Comparison of ENCODE assay signal across 8 cellular contexts in the genomic region with DNA sequence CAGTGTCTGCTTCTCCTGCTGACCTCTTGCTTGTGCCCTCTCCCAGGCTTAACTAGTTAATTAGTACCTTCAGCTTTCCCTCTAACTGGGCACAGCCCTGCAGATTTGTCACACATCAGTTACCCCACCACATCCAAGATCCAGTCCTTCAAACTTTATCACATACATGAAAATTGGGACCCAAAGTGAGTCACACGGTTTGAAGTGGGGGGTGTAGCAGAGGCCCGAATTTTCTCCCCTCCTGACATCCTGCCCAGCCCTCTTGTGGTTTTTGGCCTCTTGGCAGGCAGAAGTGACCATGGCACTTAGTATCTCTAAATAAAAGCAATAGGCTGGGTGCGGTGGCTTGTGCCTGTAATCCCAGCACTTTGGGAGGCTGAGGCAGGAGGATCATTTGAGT. TPM values are rescaled to one million over a fixed set of nuclear protein-coding genes. Genes with fewer than 3 reads are reported as not detected.
DNase-seq lines count a peak whose midpoint lies in the region; ATAC-seq lines count a peak whose summit lies in the region.
"Had no signal": no experiment of that assay in that cellular context is flagged by ENCODE, and none has a peak within 500 bp of the region (broad histone marks: within the 10 kb centered on the region; RNA-seq: fewer than 3 reads in every experiment).

No MANE protein-coding gene starts in this region.

- CTCF ChIA-PET in activated naive CD4-positive, alpha-beta T cell treated with anti-CD3 and anti-CD28 coated beads for 36 hours (lab: Charles Lee): interaction anchor here (2.1 to 13.4 kb wide), 4 partner anchors 10 to 51 kb away, joined by 11 to 376 read pairs (median 40); a partner anchor contains a TSS

- H3K9me3 Mint-ChIP-seq in activated naive CD4-positive, alpha-beta T cell treated with anti-CD3 and anti-CD28 coated beads for 36 hours: no peaks in the 10 kb centered on the region
- no peaks in the 10 kb centered on the region for H3K9me3 Mint-ChIP-seq in activated naive CD8-positive, alpha-beta T cell treated with anti-CD3 and anti-CD28 coated beads, Interleukin-2, amount 50 U/mL, for 24 hours
- H3K9me3 Mint-ChIP-seq in stimulated activated memory B cell treated with anti-CD40 and anti-IgM and Interleukin-4, amounts not matched to agents 10 μg/mL and 1 μg/mL and 100 μg/mL, for 72 hours: no peaks in the 10 kb centered on the region

- DNase-seq in activated naive CD4-positive, alpha-beta T cell treated with anti-CD3 and anti-CD28 coated beads for 36 hours: no peak
- no peak for DNase-seq in activated naive CD4-positive, alpha-beta T cell treated with Interleukin-2 at 50 U/mL for 16 hours
- no peak for DNase-seq in activated naive CD8-positive, alpha-beta T cell treated with anti-CD3 and anti-CD28 coated beads, Interleukin-2, amount 50 U/mL, for 24 hours
- no peak for DNase-seq in stimulated activated CD8-positive, alpha-beta memory T cell treated with anti-CD3 and anti-CD28 coated beads, Interleukin-4, amount 100 ng/mL, for 48 hours
- DNase-seq in COLO829 (ENCODE audit: low spot score): no peak
- DNase-seq: activated CD4-positive, alpha-beta T cell treated with anti-CD3 and anti-CD28 coated beads for 48 hours; NCI-H2081 treated with DMSO at 0.1 percent for 48 hours had no signal

- peaks cover 78% of the 10 kb centered on the region for H3K4me1 Mint-ChIP-seq in activated naive CD4-positive, alpha-beta T cell treated with anti-CD3 and anti-CD28 coated beads for 36 hours (ENCODE audit: low read depth)
- H3K4me1 Mint-ChIP-seq in activated naive CD8-positive, alpha-beta T cell treated with anti-CD3 and anti-CD28 coated beads, Interleukin-2, amount 50 U/mL, for 24 hours: peaks cover 77% of the 10 kb centered on the region
- peaks cover 74% of the 10 kb centered on the region for H3K4me1 Mint-ChIP-seq in stimulated activated memory B cell treated with anti-CD40 and anti-IgM and Interleukin-4, amounts not matched to agents 10 μg/mL and 1 μg/mL and 100 μg/mL, for 72 hours

- no peaks in the 10 kb centered on the region for H3K27me3 Mint-ChIP-seq in activated naive CD4-positive, alpha-beta T cell treated with anti-CD3 and anti-CD28 coated beads for 36 hours (ENCODE audit: low read depth)
- no peaks in the 10 kb centered on the region for H3K27me3 Mint-ChIP-seq in activated naive CD8-positive, alpha-beta T cell treated with anti-CD3 and anti-CD28 coated beads, Interleukin-2, amount 50 U/mL, for 24 hours
- H3K27me3 Mint-ChIP-seq in stimulated activated memory B cell treated with anti-CD40 and anti-IgM and Interleukin-4, amounts not matched to agents 10 μg/mL and 1 μg/mL and 100 μg/mL, for 72 hours: no peaks in the 10 kb centered on the region

- H3K36me3 Mint-ChIP-seq in activated naive CD4-positive, alpha-beta T cell treated with anti-CD3 and anti-CD28 coated beads for 36 hours (ENCODE audit: low read depth): peaks cover 42% of the 10 kb centered on the region
- peaks cover 43% of the 10 kb centered on the region for H3K36me3 Mint-ChIP-seq in activated naive CD8-positive, alpha-beta T cell treated with anti-CD3 and anti-CD28 coated beads, Interleukin-2, amount 50 U/mL, for 24 hours (ENCODE audit: low read depth)
- H3K36me3 Mint-ChIP-seq in stimulated activated memory B cell treated with anti-CD40 and anti-IgM and Interleukin-4, amounts not matched to agents 10 μg/mL and 1 μg/mL and 100 μg/mL, for 72 hours: peaks cover 18% of the 10 kb centered on the region

- H3K4me3 Mint-ChIP-seq in activated naive CD4-positive, alpha-beta T cell treated with anti-CD3 and anti-CD28 coated beads for 36 hours: no peak overlapping the region
- H3K4me3 Mint-ChIP-seq in activated naive CD8-positive, alpha-beta T cell treated with anti-CD3 and anti-CD28 coated beads, Interleukin-2, amount 50 U/mL, for 24 hours: peak overlapping the region; percentile 84
- H3K4me3 Mint-ChIP-seq in stimulated activated memory B cell treated with anti-CD40 and anti-IgM and Interleukin-4, amounts not matched to agents 10 μg/mL and 1 μg/mL and 100 μg/mL, for 72 hours: no peak overlapping the region

- intact Hi-C loops in activated naive CD4-positive, alpha-beta T cell treated with anti-CD3 and anti-CD28 coated beads for 36 hours (cut with micrococcal nuclease): no loop called here

- ATAC-seq in activated naive CD8-positive, alpha-beta T cell treated with anti-CD3 and anti-CD28 coated beads, Interleukin-2, amount 50 U/mL, for 24 hours: no peak
- ATAC-seq in stimulated activated memory B cell treated with anti-CD40 and anti-IgM and Interleukin-4, amounts not matched to agents 10 μg/mL and 1 μg/mL and 100 μg/mL, for 72 hours: no peak

- peak overlapping the region; percentile 86 for H3K27ac Mint-ChIP-seq in activated naive CD4-positive, alpha-beta T cell treated with anti-CD3 and anti-CD28 coated beads for 36 hours
- H3K27ac Mint-ChIP-seq in activated naive CD8-positive, alpha-beta T cell treated with anti-CD3 and anti-CD28 coated beads, Interleukin-2, amount 50 U/mL, for 24 hours: peak overlapping the region; percentile 83
- H3K27ac Mint-ChIP-seq in stimulated activated memory B cell treated with anti-CD40 and anti-IgM and Interleukin-4, amounts not matched to agents 10 μg/mL and 1 μg/mL and 100 μg/mL, for 72 hours: peak overlapping the region; percentile 20

RNA-seq across cellular contexts. Expression of a gene that starts 3.9 kb away (rescaled TPM):
- total RNA-seq in activated naive CD4-positive, alpha-beta T cell treated with anti-CD3 and anti-CD28 coated beads for 36 hours: 100 to 1,000 TPM; 105 to 106 TPM

RNA-seq across cellular contexts. Expression of a gene that starts 9.3 kb away (rescaled TPM):
- total RNA-seq in activated naive CD4-positive, alpha-beta T cell treated with anti-CD3 and anti-CD28 coated beads for 36 hours: 100 to 1,000 TPM; 136 to 138 TPM

RNA-seq across cellular contexts. Expression of a gene that starts 51.5 kb away (rescaled TPM):
- total RNA-seq in activated naive CD4-positive, alpha-beta T cell treated with anti-CD3 and anti-CD28 coated beads for 36 hours: 10 to 100 TPM; 27.0 to 30.4 TPM

RNA-seq across cellular contexts. Expression of a gene that starts 53.3 kb away (rescaled TPM):
- total RNA-seq in activated naive CD4-positive, alpha-beta T cell treated with anti-CD3 and anti-CD28 coated beads for 36 hours: 1 to 10 TPM; 3.1 to 3.8 TPM

RNA-seq across cellular contexts. Expression of a gene that starts 53.9 kb away (rescaled TPM):
- total RNA-seq in activated naive CD4-positive, alpha-beta T cell treated with anti-CD3 and anti-CD28 coated beads for 36 hours: 1 to 10 TPM; 1.6 to 1.7 TPM

Comparison
In these comparisons a context has a peak if more than half of its experiments do, and no peak if none do; other contexts are left out.
1. H3K27ac Mint-ChIP-seq: peak in every context shown above with its lines; median percentile 86 in activated naive CD4-positive, alpha-beta T cell treated with anti-CD3 and anti-CD28 coated beads for 36 hours; 83 in activated naive CD8-positive, alpha-beta T cell treated with anti-CD3 and anti-CD28 coated beads, Interleukin-2, amount 50 U/mL, for 24 hours; 20 in stimulated activated memory B cell treated with anti-CD40 and anti-IgM and Interleukin-4, amounts not matched to agents 10 μg/mL and 1 μg/mL and 100 μg/mL, for 72 hours.